In the genomic region with DNA sequence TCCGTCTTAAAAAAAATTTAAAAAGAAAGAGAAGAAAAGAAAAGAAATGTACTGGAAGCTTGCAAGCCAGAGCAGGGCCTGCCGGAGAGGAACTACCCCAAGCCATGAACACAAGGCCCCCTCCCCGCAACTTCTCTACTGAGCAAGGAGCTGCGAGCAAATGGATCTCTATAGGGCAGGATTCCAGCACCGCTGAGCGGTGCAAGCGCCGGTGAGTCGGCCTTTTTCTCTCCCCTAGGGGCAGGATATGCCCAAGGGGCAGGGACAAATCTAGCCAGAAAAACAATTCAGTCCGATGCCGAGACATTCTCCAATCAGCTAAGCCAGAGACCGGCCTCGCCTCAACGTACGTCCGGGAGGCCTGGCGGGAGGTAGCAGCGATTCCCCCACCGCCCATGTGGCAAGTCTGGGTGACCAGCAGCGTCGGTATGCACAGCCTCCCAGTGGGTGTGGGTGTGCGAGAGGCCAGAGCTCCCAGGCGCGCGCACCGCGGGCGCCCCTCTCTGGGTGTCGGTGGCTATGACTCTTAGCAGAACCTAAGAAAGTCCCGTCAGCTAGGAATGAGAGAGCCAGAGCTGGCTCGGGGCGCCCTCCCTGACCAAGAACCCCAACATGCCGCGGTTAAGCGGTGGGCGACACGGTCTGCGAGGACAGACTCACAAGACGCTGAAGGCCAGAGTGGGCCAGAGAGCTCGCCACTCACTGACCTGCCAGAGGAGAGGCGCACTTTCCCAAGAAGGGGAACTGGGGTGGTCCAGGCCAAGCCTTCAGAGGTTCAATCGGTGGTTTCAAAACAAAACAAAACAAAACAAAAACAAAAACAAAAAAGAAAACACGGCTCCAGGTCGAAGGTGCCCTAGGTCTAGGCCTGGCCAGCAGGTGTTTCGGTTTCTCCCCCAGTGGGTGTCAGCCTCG, we compare ENCODE assay signal across 9 cellular contexts. TPM values are rescaled to one million over a fixed set of nuclear protein-coding genes. Genes with fewer than 3 reads are reported as not detected.
DNase-seq lines count a peak whose midpoint lies in the region; ATAC-seq and TF ChIP-seq lines count a peak whose summit lies in the region.
"Had no signal": no experiment of that assay in that cellular context is flagged by ENCODE, and none has a peak within 500 bp of the region (broad histone marks: within the 10 kb centered on the region; RNA-seq: fewer than 3 reads in every experiment).

No MANE protein-coding gene starts in this region.

- no peaks in the 10 kb centered on the region for H3K36me3 ChIP-seq in CD8-positive, alpha-beta memory T cell (ENCODE audit: insufficient read depth, low read length)

- peaks cover 11% of the 10 kb centered on the region for H3K27me3 ChIP-seq in CD8-positive, alpha-beta memory T cell (ENCODE audit: insufficient read depth, low read length, poor library complexity, severe bottlenecking)
- H3K27me3 ChIP-seq in foreskin keratinocyte, result peaks cover 28% of the 10 kb centered on the region

- intact Hi-C loops in activated CD8-positive, alpha-beta T cell treated with anti-CD3 and anti-CD28 coated beads for 36 hours (cut with micrococcal nuclease), result no loop called here

- no peak overlapping the region for H3K27ac Mint-ChIP-seq in CD8-positive, alpha-beta memory T cell
- no peak overlapping the region for H3K27ac Mint-ChIP-seq in activated CD8-positive, alpha-beta T cell treated with anti-CD3 and anti-CD28 coated beads for 36 hours
- H3K27ac Mint-ChIP-seq in nephron progenitor cell, result no peak overlapping the region

- CTCF ChIA-PET in CD8-positive, alpha-beta memory T cell (lab: Charles Lee), result no interaction called here
- CTCF ChIA-PET in activated CD8-positive, alpha-beta T cell treated with anti-CD3 and anti-CD28 coated beads for 36 hours (lab: Charles Lee), result interaction anchor here (0.7 to 1.3 kb wide), 6 partner anchors 9 to 538 kb away, joined by 3 read pairs; no protein-coding TSS in a partner anchor

- peaks cover 0 to 7% (median 0%) of the 10 kb centered on the region in 5 donors for H3K9me3 Mint-ChIP-seq in CD8-positive, alpha-beta memory T cell
- no peaks in the 10 kb centered on the region for H3K9me3 Mint-ChIP-seq in activated CD8-positive, alpha-beta T cell treated with anti-CD3 and anti-CD28 coated beads for 36 hours
- H3K9me3 Mint-ChIP-seq in nephron progenitor cell, result no peaks in the 10 kb centered on the region

- peak; percentile 80 for ATAC-seq in activated CD8-positive, alpha-beta T cell treated with anti-CD3 and anti-CD28 coated beads for 36 hours
- ATAC-seq in foreskin keratinocyte (peak; percentile 93), HG02840 (IDR thresholded peaks at IDR 0.05; ENCODE audit: low FRiP score, unreplicated experiment) (no peak)

- H3K36me3 Mint-ChIP-seq in CD8-positive, alpha-beta memory T cell, result peaks cover 0 to 1% (median 0%) of the 10 kb centered on the region in 3 donors
- H3K36me3 Mint-ChIP-seq in activated CD8-positive, alpha-beta T cell treated with anti-CD3 and anti-CD28 coated beads for 36 hours (ENCODE audit: low read depth), result no peaks in the 10 kb centered on the region
- no peaks in the 10 kb centered on the region for H3K36me3 Mint-ChIP-seq in nephron progenitor cell (ENCODE audit: low read depth)

- H3K4me1 ChIP-seq in CD8-positive, alpha-beta memory T cell (ENCODE audit: insufficient read depth, low read length), result no peaks in the 10 kb centered on the region
- peaks cover 5% of the 10 kb centered on the region for H3K4me1 ChIP-seq in foreskin keratinocyte

- H3K4me3 Mint-ChIP-seq in CD8-positive, alpha-beta memory T cell, result peak overlapping the region in 5 of 7 donors; percentile 15 to 68 (median 38)
- H3K4me3 Mint-ChIP-seq in activated CD8-positive, alpha-beta T cell treated with anti-CD3 and anti-CD28 coated beads for 36 hours, result no peak overlapping the region
- peak overlapping the region; percentile 87 for H3K4me3 Mint-ChIP-seq in nephron progenitor cell

- no peak overlapping the region for H3K27ac ChIP-seq in CD8-positive, alpha-beta memory T cell (ENCODE audit: low read depth, low read length)
- H3K27ac ChIP-seq in foreskin keratinocyte, result no peak overlapping the region

- no peak for DNase-seq in CD8-positive, alpha-beta memory T cell
- DNase-seq in GM19240 (ENCODE audit: insufficient read length, low spot score) (peak; percentile 36), LNCaP clone FGC (ENCODE audit: low read depth) (peak; percentile 6), foreskin keratinocyte (peak; percentile 37 to 60), nephron progenitor cell (peak; percentile 74), SKM-1 (lab: John Stamatoyannopoulos, UW; ENCODE audit: unreplicated experiment) (no peak)
- DNase-seq in activated CD8-positive, alpha-beta T cell treated with anti-CD3 and anti-CD28 coated beads for 36 hours, result peak; percentile 62

- no peaks in the 10 kb centered on the region for H3K9me3 ChIP-seq in CD8-positive, alpha-beta memory T cell (ENCODE audit: low read length)

- peaks cover 57 to 77% of the 10 kb centered on the region in 2 donors for H3K27me3 Mint-ChIP-seq in CD8-positive, alpha-beta memory T cell
- H3K27me3 Mint-ChIP-seq in activated CD8-positive, alpha-beta T cell treated with anti-CD3 and anti-CD28 coated beads for 36 hours, result peaks cover 60% of the 10 kb centered on the region
- peaks cover 85% of the 10 kb centered on the region for H3K27me3 Mint-ChIP-seq in nephron progenitor cell (ENCODE audit: low read depth, poor library complexity)

- no peak overlapping the region for H3K4me3 ChIP-seq in CD8-positive, alpha-beta memory T cell (ENCODE audit: low read length)
- H3K4me3 ChIP-seq in LNCaP clone FGC (ENCODE audit: low read depth, low read length), result 0 out of 2 replicates have a peak overlapping the region, but pooled peaks have one; percentile 3

- POLR2A ChIA-PET in CD8-positive, alpha-beta memory T cell (lab: Charles Lee), result no interaction called here
- POLR2A ChIA-PET in activated CD8-positive, alpha-beta T cell treated with anti-CD3 and anti-CD28 coated beads for 36 hours (lab: Charles Lee), result no interaction called here

- TF ChIP-seq CTCF in LNCaP clone FGC (IDR thresholded peaks at IDR 0.05; ENCODE audit: control insufficient read depth, extremely low read depth, insufficient read depth), result peak; percentile 68
- peak; percentile 62 for TF ChIP-seq CTCF in activated CD8-positive, alpha-beta T cell treated with anti-CD3 and anti-CD28 coated beads for 36 hours (IDR thresholded peaks at IDR 0.05)
- TF ChIP-seq CTCF in foreskin keratinocyte (conservative IDR thresholded peaks at IDR 0.05), result peak; percentile 94
- peak; percentile 72 for TF ChIP-seq CTCF in nephron progenitor cell (IDR thresholded peaks at IDR 0.05)

- H3K4me1 Mint-ChIP-seq in CD8-positive, alpha-beta memory T cell, result peaks cover 4 to 18% (median 9%) of the 10 kb centered on the region in 3 donors
- H3K4me1 Mint-ChIP-seq in activated CD8-positive, alpha-beta T cell treated with anti-CD3 and anti-CD28 coated beads for 36 hours (ENCODE audit: low read depth), result peaks cover 8% of the 10 kb centered on the region
- H3K4me1 Mint-ChIP-seq in nephron progenitor cell, result peaks cover 46% of the 10 kb centered on the region

RNA-seq across cellular contexts. Expression of a gene that starts 1.9 kb away (rescaled TPM):
- total RNA-seq in CD8-positive, alpha-beta memory T cell, result not detected
- polyA plus RNA-seq in CD8-positive, alpha-beta memory T cell, result not detected
- total RNA-seq in activated CD8-positive, alpha-beta T cell treated with anti-CD3 and anti-CD28 coated beads for 36 hours, result not detected
- total RNA-seq in foreskin keratinocyte, result 1.9 and 3.5 TPM in 2 replicates
- 1.1 and 1.4 TPM in 2 replicates for polyA plus RNA-seq in foreskin keratinocyte
- total RNA-seq: T-helper 2 cell treated with Interferon-gamma antibody and Interleukin-4, amounts not matched to agents 100 ng/mL and 5 ng/mL, for 36 hours had no signal

RNA-seq across cellular contexts. Expression of a gene that starts 13.6 kb away (rescaled TPM):
- not detected for total RNA-seq in CD8-positive, alpha-beta memory T cell
- not detected for polyA plus RNA-seq in CD8-positive, alpha-beta memory T cell
- total RNA-seq in activated CD8-positive, alpha-beta T cell treated with anti-CD3 and anti-CD28 coated beads for 36 hours, result not detected
- total RNA-seq in foreskin keratinocyte, result not detected in 2 replicates
- polyA plus RNA-seq in foreskin keratinocyte, result not detected in 2 replicates
- total RNA-seq: T-helper 2 cell treated with Interferon-gamma antibody and Interleukin-4, amounts not matched to agents 100 ng/mL and 5 ng/mL, for 36 hours had no signal

Comparison
In these comparisons a context has a peak if more than half of its experiments do, and no peak if none do; other contexts are left out.
1. DNase-seq: peak in GM19240 (single experiment), LNCaP clone FGC (single experiment), activated CD8-positive, alpha-beta T cell treated with anti-CD3 and anti-CD28 coated beads for 36 hours (single experiment), foreskin keratinocyte (2 of 2) and nephron progenitor cell (single experiment); none in CD8-positive, alpha-beta memory T cell (0 of 5) and SKM-1 (single experiment).
2. Peak in every context shown above with its lines, with median percentiles within 50 percentile points of each other: CTCF ChIP-seq.